In genomic region chr4:172546782-172547181, GRCh38 we compare ENCODE assay signal across 16 cellular contexts.
DNase-seq lines count a peak whose midpoint lies in the region; ATAC-seq and TF ChIP-seq lines count a peak whose summit lies in the region.
"Had no signal": no experiment of that assay in that cellular context is flagged by ENCODE, and none has a peak within 500 bp of the region (broad histone marks: within the 10 kb centered on the region; RNA-seq: fewer than 3 reads in every experiment).

No MANE protein-coding gene starts in this region.

- intact Hi-C loops in head of caudate nucleus (cut with DNase I), result no loop called here

- no peak overlapping the region for H3K27ac Mint-ChIP-seq in T-cell
- H3K27ac Mint-ChIP-seq: nephron progenitor cell; T-helper 1 cell treated with Interleukin-12 subunit alpha and Interleukin-12 subunit beta and Interleukin-4 antibody, amounts not matched to agents 30 μg/mL and 1 μg/mL, for 36 hours had no signal

- no peaks in the 10 kb centered on the region for H3K27me3 Mint-ChIP-seq in T-cell

- H3K9me3 ChIP-seq in BLaER1, result peaks cover 11% of the 10 kb centered on the region
- H3K9me3 ChIP-seq: left ventricle myocardium inferior had no signal

- no peak for DNase-seq in GM10248 (ENCODE audit: extremely low spot score)
- no peak for DNase-seq in amniotic stem cell (lab: John Stamatoyannopoulos, UW)
- DNase-seq in T-cell, result no peak
- no peak for DNase-seq in head of caudate nucleus
- DNase-seq: ACHN; activated CD4-positive, alpha-beta T cell treated with anti-CD3 and anti-CD28 coated beads, Interleukin-2, amount 50 U/mL, for 1 hour; activated effector memory CD4-positive, alpha-beta T cell treated with Interleukin-2 at 50 U/mL for 16 hours; DMS 273 treated with DMSO at 0.1 percent for 48 hours; left ventricle myocardium inferior; nephron progenitor cell; trophoblast cell had no signal

- H3K4me1 Mint-ChIP-seq in T-cell, result no peaks in the 10 kb centered on the region

- ATAC-seq in GM18909 (IDR thresholded peaks at IDR 0.05; ENCODE audit: poor library complexity, unreplicated experiment) (peak; percentile 61), HG02623 (IDR thresholded peaks at IDR 0.05; ENCODE audit: unreplicated experiment) (peak; percentile 81), HG03442 (IDR thresholded peaks at IDR 0.05; ENCODE audit: unreplicated experiment) (peak; percentile 69), T-cell (replicated peaks in 1 of 4) (no peak)

- no peaks in the 10 kb centered on the region for H3K36me3 ChIP-seq in BLaER1
- H3K36me3 ChIP-seq: left ventricle myocardium inferior had no signal

- no peak for TF ChIP-seq CTCF in GM10248 (IDR thresholded peaks at IDR 0.05; ENCODE audit: control extremely low read depth, extremely low read depth, low read depth, missing control alignments)

- H3K9me3 Mint-ChIP-seq in T-cell, result peaks cover 0 to 8% (median 7%) of the 10 kb centered on the region in 3 donors
- H3K9me3 Mint-ChIP-seq: nephron progenitor cell; T-helper 1 cell treated with Interleukin-12 subunit alpha and Interleukin-12 subunit beta and Interleukin-4 antibody, amounts not matched to agents 30 μg/mL and 1 μg/mL, for 36 hours had no signal

- H3K4me3 Mint-ChIP-seq in T-cell, result no peak overlapping the region
- H3K4me3 Mint-ChIP-seq: nephron progenitor cell; T-helper 1 cell treated with Interleukin-12 subunit alpha and Interleukin-12 subunit beta and Interleukin-4 antibody, amounts not matched to agents 30 μg/mL and 1 μg/mL, for 36 hours had no signal

- no peak overlapping the region for H3K27ac ChIP-seq in BLaER1
- H3K27ac ChIP-seq: left ventricle myocardium inferior had no signal

- no peaks in the 10 kb centered on the region for H3K27me3 ChIP-seq in BLaER1

- H3K9ac ChIP-seq in BLaER1, result no peak overlapping the region

- no peak overlapping the region for H3K4me3 ChIP-seq in BLaER1
- H3K4me3 ChIP-seq: left ventricle myocardium inferior had no signal

- CTCF ChIA-PET in GM10248 (lab: Yijun Ruan, JAX), result no interaction called here
- CTCF ChIA-PET in T-cell (lab: Charles Lee), result no interaction called here

- H3K36me3 Mint-ChIP-seq in T-cell, result no peaks in the 10 kb centered on the region

- no peaks in the 10 kb centered on the region for H4K20me1 ChIP-seq in BLaER1

- H3K4me2 ChIP-seq in BLaER1, result peak overlapping the region; percentile 74

- peaks cover 44% of the 10 kb centered on the region for H3K4me1 ChIP-seq in BLaER1
- H3K4me1 ChIP-seq: left ventricle myocardium inferior had no signal

- POLR2A ChIA-PET in GM10248 (lab: Yijun Ruan, JAX), result no interaction called here
- POLR2A ChIA-PET in T-cell (lab: Charles Lee), result no interaction called here

Comparison
In these comparisons a context has a peak if more than half of its experiments do, and no peak if none do; other contexts are left out.
1. ATAC-seq: peak in GM18909 (single experiment), HG02623 (single experiment) and HG03442 (single experiment); none in T-cell (0 of 4).